Comparison of ENCODE assay signal across 1 cellular context in the genomic region with DNA sequence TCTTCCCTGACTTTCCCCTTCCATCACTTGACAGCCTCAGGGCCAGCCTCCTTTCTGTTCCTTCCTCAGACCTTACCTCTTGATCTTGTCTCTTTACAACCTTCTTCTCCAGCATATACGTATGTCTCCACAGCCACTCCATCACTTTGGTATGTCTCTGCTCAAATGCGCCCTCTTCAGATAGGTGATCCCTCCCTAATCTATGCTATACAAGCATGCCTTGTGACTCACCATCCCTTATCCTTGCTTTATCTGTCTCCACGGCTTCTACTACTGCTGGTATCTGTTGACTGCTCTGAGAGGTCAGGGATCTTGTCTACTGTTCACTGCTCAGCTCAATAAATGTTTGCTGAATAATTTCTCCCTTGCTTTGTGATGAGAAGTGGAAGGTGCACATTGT.
TF ChIP-seq lines count a peak whose summit lies in the region.

No MANE protein-coding gene starts in this region.

TF ChIP-seq in WTC11, 78 proteins besides CTCF, POLR2A, EP300 and RAD21 (continued from another document):
- TF ChIP-seq, protein P1, sequence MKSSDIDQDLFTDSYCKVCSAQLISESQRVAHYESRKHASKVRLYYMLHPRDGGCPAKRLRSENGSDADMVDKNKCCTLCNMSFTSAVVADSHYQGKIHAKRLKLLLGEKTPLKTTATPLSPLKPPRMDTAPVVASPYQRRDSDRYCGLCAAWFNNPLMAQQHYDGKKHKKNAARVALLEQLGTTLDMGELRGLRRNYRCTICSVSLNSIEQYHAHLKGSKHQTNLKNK (CRISPR knock-in tag; IDR thresholded peaks at IDR 0.05): no peak
- TF ChIP-seq, protein P2, sequence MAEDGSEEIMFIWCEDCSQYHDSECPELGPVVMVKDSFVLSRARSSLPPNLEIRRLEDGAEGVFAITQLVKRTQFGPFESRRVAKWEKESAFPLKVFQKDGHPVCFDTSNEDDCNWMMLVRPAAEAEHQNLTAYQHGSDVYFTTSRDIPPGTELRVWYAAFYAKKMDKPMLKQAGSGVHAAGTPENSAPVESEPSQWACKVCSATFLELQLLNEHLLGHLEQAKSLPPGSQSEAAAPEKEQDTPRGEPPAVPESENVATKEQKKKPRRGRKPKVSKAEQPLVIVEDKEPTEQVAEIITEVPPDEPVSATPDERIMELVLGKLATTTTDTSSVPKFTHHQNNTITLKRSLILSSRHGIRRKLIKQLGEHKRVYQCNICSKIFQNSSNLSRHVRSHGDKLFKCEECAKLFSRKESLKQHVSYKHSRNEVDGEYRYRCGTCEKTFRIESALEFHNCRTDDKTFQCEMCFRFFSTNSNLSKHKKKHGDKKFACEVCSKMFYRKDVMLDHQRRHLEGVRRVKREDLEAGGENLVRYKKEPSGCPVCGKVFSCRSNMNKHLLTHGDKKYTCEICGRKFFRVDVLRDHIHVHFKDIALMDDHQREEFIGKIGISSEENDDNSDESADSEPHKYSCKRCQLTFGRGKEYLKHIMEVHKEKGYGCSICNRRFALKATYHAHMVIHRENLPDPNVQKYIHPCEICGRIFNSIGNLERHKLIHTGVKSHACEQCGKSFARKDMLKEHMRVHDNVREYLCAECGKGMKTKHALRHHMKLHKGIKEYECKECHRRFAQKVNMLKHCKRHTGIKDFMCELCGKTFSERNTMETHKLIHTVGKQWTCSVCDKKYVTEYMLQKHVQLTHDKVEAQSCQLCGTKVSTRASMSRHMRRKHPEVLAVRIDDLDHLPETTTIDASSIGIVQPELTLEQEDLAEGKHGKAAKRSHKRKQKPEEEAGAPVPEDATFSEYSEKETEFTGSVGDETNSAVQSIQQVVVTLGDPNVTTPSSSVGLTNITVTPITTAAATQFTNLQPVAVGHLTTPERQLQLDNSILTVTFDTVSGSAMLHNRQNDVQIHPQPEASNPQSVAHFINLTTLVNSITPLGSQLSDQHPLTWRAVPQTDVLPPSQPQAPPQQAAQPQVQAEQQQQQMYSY (CRISPR knock-in tag; IDR thresholded peaks at IDR 0.05): no peak
- TF ChIP-seq SMAD4 (CRISPR knock-in tag; IDR thresholded peaks at IDR 0.05) (no peak), ZNF138 (CRISPR knock-in tag; conservative IDR thresholded peaks at IDR 0.05) (no peak)
- TF ChIP-seq, protein P3, sequence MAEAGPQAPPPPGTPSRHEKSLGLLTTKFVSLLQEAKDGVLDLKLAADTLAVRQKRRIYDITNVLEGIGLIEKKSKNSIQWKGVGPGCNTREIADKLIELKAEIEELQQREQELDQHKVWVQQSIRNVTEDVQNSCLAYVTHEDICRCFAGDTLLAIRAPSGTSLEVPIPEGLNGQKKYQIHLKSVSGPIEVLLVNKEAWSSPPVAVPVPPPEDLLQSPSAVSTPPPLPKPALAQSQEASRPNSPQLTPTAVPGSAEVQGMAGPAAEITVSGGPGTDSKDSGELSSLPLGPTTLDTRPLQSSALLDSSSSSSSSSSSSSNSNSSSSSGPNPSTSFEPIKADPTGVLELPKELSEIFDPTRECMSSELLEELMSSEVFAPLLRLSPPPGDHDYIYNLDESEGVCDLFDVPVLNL (CRISPR knock-in tag; IDR thresholded peaks at IDR 0.05; ENCODE audit: borderline replicate concordance, low read depth): no peak
